In genomic region chr18:76364282-76365259, GRCh38 we compare ENCODE assay signal across 1 cellular context.
TF ChIP-seq lines count a peak whose summit lies in the region.

No MANE protein-coding gene starts in this region.

TF ChIP-seq in GM23338, 12 proteins besides CTCF, POLR2A, EP300 and RAD21 (continued from another document):
- TF ChIP-seq EZH2 (IDR thresholded peaks at IDR 0.05; ENCODE audit: low read depth, unreplicated experiment) (no peak), ZNF331 (CRISPR knock-in tag; IDR thresholded peaks at IDR 0.05; ENCODE audit: low read depth) (no peak)
